13 cellular contexts compared by ENCODE assay signal in genomic region chr9:18297532-18297872, GRCh38.
DNase-seq lines count a peak whose midpoint lies in the region; ATAC-seq and TF ChIP-seq lines count a peak whose summit lies in the region.
"Had no signal": no experiment of that assay in that cellular context is flagged by ENCODE, and none has a peak within 500 bp of the region (broad histone marks: within the 10 kb centered on the region; RNA-seq: fewer than 3 reads in every experiment).

No MANE protein-coding gene starts in this region.

- H3K9me2 ChIP-seq in HCT116 (ENCODE audit: insufficient read depth): no peaks in the 10 kb centered on the region

- no peak overlapping the region for H2AFZ ChIP-seq in HCT116 (ENCODE audit: low read depth, low read length, poor library complexity, severe bottlenecking)

- no TSS peak for BruUV-seq in HCT116 (replicated peaks; lab: Mats Ljungman, UMichigan)

- no peaks in the 10 kb centered on the region for H3K36me3 ChIP-seq in HCT116 (ENCODE audit: control insufficient read depth in 1 of 2, insufficient read depth in 2 of 2, low read length in 2 of 2)

- RAD21 ChIA-PET in HCT116 (lab: Charles Lee; ENCODE audit: low non-redundant PET in 1 of 2, low total read pairs in 2 of 2, uncharacterized antibody in 2 of 2, unreplicated experiment in 2 of 2): no interaction called here

- DNase-seq in AG04450 (ENCODE audit: low read depth, low spot score) (no peak), HCT116 (ENCODE audit: low read depth, low spot score) (no peak), RWPE1 (ENCODE audit: low spot score) (peak; percentile 27), hepatic stellate cell (ENCODE audit: low spot score) (peak; percentile 21)
- DNase-seq in activated CD8-positive, alpha-beta memory T cell treated with anti-CD3 and anti-CD28 coated beads, Interleukin-2, amount 50 U/mL, for 48 hours: no peak
- DNase-seq: CD4-positive, alpha-beta memory T cell; natural killer cell; NCI-H1105; SHP77 treated with DMSO at 0.1 percent for 48 hours; stimulated activated CD4-positive, alpha-beta T cell treated with anti-CD3 and anti-CD28 coated beads, Interleukin-1b, Interleukin-23, amount 100 ng/mL, for 48 hours had no signal

- H3K27ac ChIP-seq in AG04450 (ENCODE audit: low read depth, low read length) (no peak overlapping the region), HCT116 (ENCODE audit: low read depth, low read length) (no peak overlapping the region), RWPE1 (no peak overlapping the region)

- intact Hi-C loops in HCT116 (cut with micrococcal nuclease): no loop called here

- CTCF ChIA-PET in AG04450 (lab: Charles Lee) (interaction anchor here (0.6 to 0.9 kb wide), 2 partner anchors 130 to 731 kb away, joined by 3 read pairs; no protein-coding TSS in a partner anchor), HCT116 (lab: Charles Lee) (no interaction called here), RWPE1 (lab: Yijun Ruan, JAX) (interaction anchor here (1.0 kb wide), 1 partner anchor 43 kb away, joined by 4 read pairs; no protein-coding TSS in a partner anchor)

- no peak overlapping the region for H3K9ac ChIP-seq in HCT116 (ENCODE audit: low read length)

- ATAC-seq in HCT116 (peak; percentile 46; the same call in 1 of the 2 replicates), HG03025 (IDR thresholded peaks at IDR 0.05; ENCODE audit: low FRiP score, unreplicated experiment) (no peak), HG03097 (IDR thresholded peaks at IDR 0.05; ENCODE audit: low FRiP score, unreplicated experiment) (no peak), HG02763 (IDR thresholded peaks at IDR 0.05; ENCODE audit: unreplicated experiment) (no peak)
- ATAC-seq: natural killer cell had no signal

- peak; percentile 46 for TF ChIP-seq CTCF in AG04450 (IDR thresholded peaks at IDR 0.05; ENCODE audit: low read depth, low read length)
- TF ChIP-seq CTCF in HCT116 (IDR thresholded peaks at IDR 0.05 in 2 of 3, conservative IDR thresholded peaks at IDR 0.05 in 1 of 3; ENCODE audit: borderline replicate concordance in 1 of 3, insufficient read depth in 1 of 3, low read depth in 2 of 3, low read length in 2 of 3): peak; percentile 19 to 23 (median 21); a peak in 2 of 6 replicates
- no peak; the same call in 1 of the 2 replicates for TF ChIP-seq CTCF in RWPE1 (conservative IDR thresholded peaks at IDR 0.05; ENCODE audit: low read depth)

- no peaks in the 10 kb centered on the region for H3K4me1 ChIP-seq in HCT116 (ENCODE audit: control insufficient read depth in 1 of 2, insufficient read depth in 2 of 2, low read length in 2 of 2)

- H3K4me3 ChIP-seq in AG04450 (ENCODE audit: low read depth, low read length) (no peak overlapping the region), HCT116 (replicated peaks in 1 of 2; ENCODE audit: low read depth in 1 of 2, low read length in 2 of 2) (no peak overlapping the region)

- TF ChIP-seq POLR2A in HCT116 (IDR thresholded peaks at IDR 0.05; ENCODE audit: borderline replicate concordance, extremely low read depth, insufficient read depth, insufficient read length): no peak

- TF ChIP-seq RAD21 in HCT116 (IDR thresholded peaks at IDR 0.05; ENCODE audit: low read depth): no peak

- no peaks in the 10 kb centered on the region for H4K20me1 ChIP-seq in HCT116 (ENCODE audit: insufficient read depth)

- no peak overlapping the region for H3K4me2 ChIP-seq in HCT116 (ENCODE audit: low read length)

- H3K9me3 ChIP-seq in AG04450 (ENCODE audit: control insufficient read depth, insufficient read depth, low read length) (no peaks in the 10 kb centered on the region), HCT116 (ENCODE audit: control insufficient read depth in 1 of 2, insufficient read depth in 1 of 2, low read depth in 1 of 2, low read length in 2 of 2) (no peaks in the 10 kb centered on the region)

- H3K79me2 ChIP-seq in HCT116 (ENCODE audit: insufficient read depth, low read length): no peaks in the 10 kb centered on the region

- H3K27me3 ChIP-seq in AG04450 (ENCODE audit: control insufficient read depth, insufficient read depth, low read length) (no peaks in the 10 kb centered on the region), HCT116 (ENCODE audit: insufficient read depth, low read length) (no peaks in the 10 kb centered on the region)

- POLR2A ChIA-PET in AG04450 (lab: Yijun Ruan, JAX): no interaction called here
- POLR2A ChIA-PET in HCT116 (lab: Charles Lee): no interaction called here
- POLR2A ChIA-PET in RWPE1 (lab: Yijun Ruan, JAX; ENCODE audit: low non-redundant PET): no interaction called here

TF ChIP-seq in HCT116, 20 proteins besides CTCF, POLR2A, EP300 and RAD21:
- no peak for TF ChIP-seq MAX (IDR thresholded peaks at IDR 0.05)
- no peak for TF ChIP-seq ZNF274 (IDR thresholded peaks at IDR 0.05; ENCODE audit: low read depth, low read length)
- TF ChIP-seq SRF (IDR thresholded peaks at IDR 0.05; ENCODE audit: low read depth): no peak
- no peak for TF ChIP-seq ZFX (IDR thresholded peaks at IDR 0.05)
- TF ChIP-seq EZH2 (IDR thresholded peaks at IDR 0.05): no peak
- no peak for TF ChIP-seq POLR2AphosphoS5 (IDR thresholded peaks at IDR 0.05; ENCODE audit: low read depth, low read length)
- no peak for TF ChIP-seq CEBPB (IDR thresholded peaks at IDR 0.05; ENCODE audit: low read depth)
- TF ChIP-seq EGR1 (IDR thresholded peaks at IDR 0.05; ENCODE audit: low read depth): no peak
- no peak for TF ChIP-seq EZH2phosphoT487 (IDR thresholded peaks at IDR 0.05; ENCODE audit: borderline replicate concordance)
- no peak for TF ChIP-seq SIN3A (IDR thresholded peaks at IDR 0.05; ENCODE audit: low read depth)
- TF ChIP-seq ATF3 (IDR thresholded peaks at IDR 0.05): no peak
- TF ChIP-seq YY1 (IDR thresholded peaks at IDR 0.05; ENCODE audit: extremely low read depth, insufficient replicate concordance, low read depth, low read length): no peak
- TF ChIP-seq CBX3 (IDR thresholded peaks at IDR 0.05; ENCODE audit: low read depth): no peak
- no peak for TF ChIP-seq ELF1 (IDR thresholded peaks at IDR 0.05; ENCODE audit: borderline replicate concordance, low read depth)
- no peak for TF ChIP-seq JUND (IDR thresholded peaks at IDR 0.05)
- no peak for TF ChIP-seq FOSL1 (IDR thresholded peaks at IDR 0.05; ENCODE audit: low read depth)
- TF ChIP-seq TCF7L2 (IDR thresholded peaks at IDR 0.05; ENCODE audit: borderline replicate concordance, extremely low read depth, insufficient read depth, insufficient read length): no peak
- no peak for TF ChIP-seq SP1 (IDR thresholded peaks at IDR 0.05; ENCODE audit: low read depth)
- no peak for TF ChIP-seq REST (IDR thresholded peaks at IDR 0.05; ENCODE audit: low read depth)

Comparison
In these comparisons a context has a peak if more than half of its experiments do, and no peak if none do; other contexts are left out.
1. DNase-seq: peak in RWPE1 (single experiment) and hepatic stellate cell (single experiment); none in AG04450 (single experiment), HCT116 (single experiment) and activated CD8-positive, alpha-beta memory T cell treated with anti-CD3 and anti-CD28 coated beads, Interleukin-2, amount 50 U/mL, for 48 hours (single experiment).